In genomic region chr1:100130552-100131077, GRCh38 we compare ENCODE assay signal across 1 cellular context.
TF ChIP-seq lines count a peak whose summit lies in the region.

No MANE protein-coding gene starts in this region.

TF ChIP-seq in K562, 482 proteins besides CTCF, POLR2A, EP300 and RAD21 (continued from another document and continues in another):
- no peak for TF ChIP-seq MGA (IDR thresholded peaks at IDR 0.05)
- no peak for TF ChIP-seq USF1 (CRISPR knock-in tag; IDR thresholded peaks at IDR 0.05)
- TF ChIP-seq ZBTB1 (CRISPR knock-in tag; IDR thresholded peaks at IDR 0.05; ENCODE audit: borderline replicate concordance, low read depth): 0 out of 2 replicates have a peak, but pooled peaks have one; percentile 33
- TF ChIP-seq CGGBP1 (CRISPR knock-in tag; IDR thresholded peaks at IDR 0.05): no peak
- no peak for TF ChIP-seq ZBTB33 (CRISPR knock-in tag; IDR thresholded peaks at IDR 0.05)
- 0 out of 2 replicates have a peak, but pooled peaks have one; percentile 10 for TF ChIP-seq ZEB2 (IDR thresholded peaks at IDR 0.05)
- TF ChIP-seq HDAC2 (IDR thresholded peaks at IDR 0.05): 0 out of 2 replicates have a peak, but pooled peaks have one; percentile 41
- peak in 1 of 2 experiments; percentile 11; a peak in 1 of 4 replicates for TF ChIP-seq TBL1XR1 (IDR thresholded peaks at IDR 0.05; ENCODE audit: low read length in 2 of 2)
- no peak for TF ChIP-seq PBX2 (CRISPR knock-in tag; IDR thresholded peaks at IDR 0.05; ENCODE audit: low read depth)
- peak; percentile 62; the same call in 1 of the 2 replicates for TF ChIP-seq PBX2 (tag; conservative IDR thresholded peaks at IDR 0.05; ENCODE audit: low read depth)
- peak; percentile 71 to 77; a peak in 3 of 4 replicates for TF ChIP-seq FOXK2 (conservative IDR thresholded peaks at IDR 0.05 in 1 of 2, IDR thresholded peaks at IDR 0.05 in 1 of 2; ENCODE audit: low read depth in 2 of 2)
- peak; percentile 87 for TF ChIP-seq FOSL1 (tag; conservative IDR thresholded peaks at IDR 0.05)
- TF ChIP-seq ZNF436 (CRISPR knock-in tag; IDR thresholded peaks at IDR 0.05): no peak
- peak; percentile 71 for TF ChIP-seq PKNOX1 (IDR thresholded peaks at IDR 0.05)
- TF ChIP-seq ILK (tag; IDR thresholded peaks at IDR 0.05; ENCODE audit: borderline replicate concordance, low read depth): no peak
- TF ChIP-seq E2F3 (CRISPR knock-in tag; IDR thresholded peaks at IDR 0.05): no peak
- 0 out of 2 replicates have a peak, but pooled peaks have one; percentile 90 for TF ChIP-seq LCOR (CRISPR knock-in tag; IDR thresholded peaks at IDR 0.05)
- TF ChIP-seq FOXA3 (CRISPR knock-in tag; conservative IDR thresholded peaks at IDR 0.05 in 1 of 2, IDR thresholded peaks at IDR 0.05 in 1 of 2): 0 out of 4 replicates have a peak, but pooled peaks of 1 of the 2 experiments have one; percentile 13
- TF ChIP-seq CHCHD3 (CRISPR knock-in tag; IDR thresholded peaks at IDR 0.05): no peak
- TF ChIP-seq KLF1 (tag; IDR thresholded peaks at IDR 0.05): no peak
- TF ChIP-seq ZNF639 (CRISPR knock-in tag; conservative IDR thresholded peaks at IDR 0.05 in 1 of 2, IDR thresholded peaks at IDR 0.05 in 1 of 2): peak in 1 of 2 experiments; percentile 67; a peak in 2 of 4 replicates
- TF ChIP-seq EP400 (IDR thresholded peaks at IDR 0.05): peak; percentile 64
- TF ChIP-seq MTF1 (CRISPR knock-in tag; IDR thresholded peaks at IDR 0.05; ENCODE audit: borderline replicate concordance): no peak
- TF ChIP-seq TFAM (CRISPR knock-in tag; conservative IDR thresholded peaks at IDR 0.05): no peak
- TF ChIP-seq KDM1A (IDR thresholded peaks at IDR 0.05): peak; percentile 79 to 83
- TF ChIP-seq CREM (IDR thresholded peaks at IDR 0.05; ENCODE audit: low read depth): no peak
- TF ChIP-seq ARID3A (IDR thresholded peaks at IDR 0.05; ENCODE audit: borderline replicate concordance, low read depth, low read length): peak; percentile 17; the same call in 1 of the 2 replicates
- TF ChIP-seq MTA1 (IDR thresholded peaks at IDR 0.05; ENCODE audit: borderline replicate concordance): 0 out of 2 replicates have a peak, but pooled peaks have one; percentile 18
- no peak for TF ChIP-seq CCNT2 (IDR thresholded peaks at IDR 0.05; ENCODE audit: borderline replicate concordance, extremely low read depth, insufficient read length, low read depth, low read length)
- 0 out of 2 replicates have a peak, but pooled peaks have one; percentile 43 for TF ChIP-seq FOXJ2 (tag; IDR thresholded peaks at IDR 0.05)
- no peak for TF ChIP-seq CREB1 (IDR thresholded peaks at IDR 0.05)
- TF ChIP-seq CREB1 (CRISPR knock-in tag; IDR thresholded peaks at IDR 0.05): no peak
